2 cellular contexts compared by ENCODE assay signal in genomic region chrX:11472879-11473278, GRCh38.
TF ChIP-seq lines count a peak whose summit lies in the region.

No MANE protein-coding gene starts in this region.

TF ChIP-seq in IMR-90, 13 proteins besides CTCF, POLR2A, EP300 and RAD21 (continued from another document):
- no peak for TF ChIP-seq RFX5 (IDR thresholded peaks at IDR 0.05; ENCODE audit: low read depth, low read length)
- no peak for TF ChIP-seq MAZ (IDR thresholded peaks at IDR 0.05; ENCODE audit: borderline replicate concordance, low read depth, low read length)
- TF ChIP-seq CEBPB (IDR thresholded peaks at IDR 0.05; ENCODE audit: low read depth, low read length), result no peak
- no peak for TF ChIP-seq MAFK (IDR thresholded peaks at IDR 0.05; ENCODE audit: low read depth, low read length)
- TF ChIP-seq SMC3 (IDR thresholded peaks at IDR 0.05; ENCODE audit: low read depth, low read length), result no peak
- TF ChIP-seq, protein P1, sequence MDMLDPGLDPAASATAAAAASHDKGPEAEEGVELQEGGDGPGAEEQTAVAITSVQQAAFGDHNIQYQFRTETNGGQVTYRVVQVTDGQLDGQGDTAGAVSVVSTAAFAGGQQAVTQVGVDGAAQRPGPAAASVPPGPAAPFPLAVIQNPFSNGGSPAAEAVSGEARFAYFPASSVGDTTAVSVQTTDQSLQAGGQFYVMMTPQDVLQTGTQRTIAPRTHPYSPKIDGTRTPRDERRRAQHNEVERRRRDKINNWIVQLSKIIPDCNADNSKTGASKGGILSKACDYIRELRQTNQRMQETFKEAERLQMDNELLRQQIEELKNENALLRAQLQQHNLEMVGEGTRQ (IDR thresholded peaks at IDR 0.05; ENCODE audit: low read depth, low read length), result no peak
- no peak for TF ChIP-seq RCOR1 (IDR thresholded peaks at IDR 0.05; ENCODE audit: insufficient replicate concordance, low read length)
- TF ChIP-seq, protein P2, sequence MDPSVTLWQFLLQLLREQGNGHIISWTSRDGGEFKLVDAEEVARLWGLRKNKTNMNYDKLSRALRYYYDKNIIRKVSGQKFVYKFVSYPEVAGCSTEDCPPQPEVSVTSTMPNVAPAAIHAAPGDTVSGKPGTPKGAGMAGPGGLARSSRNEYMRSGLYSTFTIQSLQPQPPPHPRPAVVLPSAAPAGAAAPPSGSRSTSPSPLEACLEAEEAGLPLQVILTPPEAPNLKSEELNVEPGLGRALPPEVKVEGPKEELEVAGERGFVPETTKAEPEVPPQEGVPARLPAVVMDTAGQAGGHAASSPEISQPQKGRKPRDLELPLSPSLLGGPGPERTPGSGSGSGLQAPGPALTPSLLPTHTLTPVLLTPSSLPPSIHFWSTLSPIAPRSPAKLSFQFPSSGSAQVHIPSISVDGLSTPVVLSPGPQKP (IDR thresholded peaks at IDR 0.05; ENCODE audit: borderline replicate concordance, low read depth, low read length), result no peak
- TF ChIP-seq NFE2L2 (IDR thresholded peaks at IDR 0.05; ENCODE audit: low read depth, low read length), result no peak
- TF ChIP-seq MXI1 (IDR thresholded peaks at IDR 0.05; ENCODE audit: borderline replicate concordance, low read depth, low read length), result no peak

TF ChIP-seq in K562, 482 proteins besides CTCF, POLR2A, EP300 and RAD21 (continued from another document):
- no peak for TF ChIP-seq ZZZ3 (IDR thresholded peaks at IDR 0.05)
- TF ChIP-seq PYGO2 (tag; IDR thresholded peaks at IDR 0.05), result no peak
- no peak for TF ChIP-seq GTF2B (IDR thresholded peaks at IDR 0.05; ENCODE audit: extremely low read depth, insufficient read length)
- no peak for TF ChIP-seq SAFB2 (IDR thresholded peaks at IDR 0.05; ENCODE audit: borderline replicate concordance, low read depth, low read length, severe bottlenecking)
- TF ChIP-seq ZNF77 (CRISPR knock-in tag; IDR thresholded peaks at IDR 0.05), result no peak
- no peak for TF ChIP-seq ZBTB17 (CRISPR knock-in tag; IDR thresholded peaks at IDR 0.05)
- TF ChIP-seq KAT2B (IDR thresholded peaks at IDR 0.05; ENCODE audit: low read depth, low read length), result no peak
- TF ChIP-seq POLR2B (IDR thresholded peaks at IDR 0.05; ENCODE audit: low read depth, partially characterized antibody), result no peak
